8 cellular contexts compared by ENCODE assay signal in the genomic region with DNA sequence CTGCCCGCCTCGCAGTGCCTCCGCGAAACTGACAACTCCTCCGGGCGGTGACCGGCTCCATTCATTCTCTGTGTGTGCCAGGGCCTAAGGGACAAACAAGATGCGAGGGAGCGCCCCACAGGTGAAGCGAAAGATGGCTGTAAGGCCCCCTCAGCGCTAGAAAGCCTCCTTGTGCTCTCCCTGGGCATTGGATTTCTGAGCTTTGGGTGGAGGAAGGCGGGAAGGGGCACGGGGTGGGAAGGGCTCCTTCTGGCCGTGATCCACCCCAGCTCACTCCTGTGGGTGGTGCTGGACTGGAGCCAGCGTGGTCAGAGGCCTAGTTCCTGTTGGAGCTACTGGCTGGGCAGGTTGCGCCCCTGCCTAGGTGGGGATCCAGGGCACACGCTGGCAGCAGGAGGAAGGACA. TPM values are rescaled to one million over a fixed set of nuclear protein-coding genes. Genes with fewer than 3 reads are reported as not detected.
DNase-seq lines count a peak whose midpoint lies in the region; ATAC-seq and TF ChIP-seq lines count a peak whose summit lies in the region.

No MANE protein-coding gene starts in this region.

- H3K36me3 Mint-ChIP-seq in T-helper 2 cell treated with Interferon-gamma antibody and Interleukin-4, amounts not matched to agents 5 μg/mL and 100 μg/mL, for 36 hours (ENCODE audit: low read depth), result peaks cover 4% of the 10 kb centered on the region
- no peaks in the 10 kb centered on the region for H3K36me3 Mint-ChIP-seq in T-helper 17 cell (ENCODE audit: low read depth)

- 54% methylated on average over 16 of the region's 17 CpGs for WGBS in smooth muscle cell (ENCODE audit: low lambda C conversion rate)

- TF ChIP-seq CTCF in left ventricle myocardium inferior (IDR thresholded peaks at IDR 0.05; ENCODE audit: borderline replicate concordance) (no peak), smooth muscle cell (IDR thresholded peaks at IDR 0.05; ENCODE audit: borderline replicate concordance, insufficient read depth, poor library complexity, severe bottlenecking) (no peak)

- H3K4me2 ChIP-seq in smooth muscle cell, result peak overlapping the region; percentile 99

- H3K27ac Mint-ChIP-seq in T-helper 2 cell treated with Interferon-gamma antibody and Interleukin-4, amounts not matched to agents 5 μg/mL and 100 μg/mL, for 36 hours, result no peak overlapping the region
- H3K27ac Mint-ChIP-seq in T-helper 17 cell, result no peak overlapping the region

- H3K9ac ChIP-seq in smooth muscle cell (ENCODE audit: low read depth), result no peak overlapping the region

- H3K4me3 ChIP-seq in left ventricle myocardium inferior, result peak overlapping the region; percentile 66
- peak overlapping the region; percentile 60 for H3K4me3 ChIP-seq in smooth muscle cell

- H3K4me1 Mint-ChIP-seq in T-helper 2 cell treated with Interferon-gamma antibody and Interleukin-4, amounts not matched to agents 5 μg/mL and 100 μg/mL, for 36 hours (ENCODE audit: low read depth), result peaks cover 23% of the 10 kb centered on the region
- H3K4me1 Mint-ChIP-seq in T-helper 17 cell, result peaks cover 23% of the 10 kb centered on the region

- H3K9me3 ChIP-seq in T-helper 17 cell (ENCODE audit: control insufficient read depth, low read length, poor library complexity, severe bottlenecking) (no peaks in the 10 kb centered on the region), left ventricle myocardium inferior (replicated peaks) (no peaks in the 10 kb centered on the region), smooth muscle cell (replicated peaks; ENCODE audit: low read depth) (no peaks in the 10 kb centered on the region)

- H3K36me3 ChIP-seq in left ventricle myocardium inferior (no peaks in the 10 kb centered on the region), smooth muscle cell (ENCODE audit: low read depth) (no peaks in the 10 kb centered on the region)

- H3K4me1 ChIP-seq in left ventricle myocardium inferior, result peaks cover 10% of the 10 kb centered on the region
- peaks cover 29% of the 10 kb centered on the region for H3K4me1 ChIP-seq in smooth muscle cell (ENCODE audit: low read depth)

- no peak overlapping the region for H3K27ac ChIP-seq in left ventricle myocardium inferior (replicated peaks)
- no peak overlapping the region for H3K27ac ChIP-seq in smooth muscle cell (ENCODE audit: low read depth)

- peak overlapping the region; percentile 82 for H3K4me3 Mint-ChIP-seq in T-helper 2 cell treated with Interferon-gamma antibody and Interleukin-4, amounts not matched to agents 5 μg/mL and 100 μg/mL, for 36 hours
- peak overlapping the region; percentile 90 for H3K4me3 Mint-ChIP-seq in T-helper 17 cell

- peaks cover 64% of the 10 kb centered on the region for H3K27me3 Mint-ChIP-seq in T-helper 2 cell treated with Interferon-gamma antibody and Interleukin-4, amounts not matched to agents 5 μg/mL and 100 μg/mL, for 36 hours (ENCODE audit: low read depth)
- H3K27me3 Mint-ChIP-seq in T-helper 17 cell, result peaks cover 17% of the 10 kb centered on the region

- intact Hi-C loops in left ventricle myocardium inferior (cut with micrococcal nuclease), result no loop called here

- peak overlapping the region; percentile 77 for H2AFZ ChIP-seq in smooth muscle cell (ENCODE audit: low read depth)

- H3K79me2 ChIP-seq in smooth muscle cell (ENCODE audit: low read depth), result no peaks in the 10 kb centered on the region

- peaks cover 61% of the 10 kb centered on the region for H3K27me3 ChIP-seq in left ventricle myocardium inferior (ENCODE audit: low read depth)
- H3K27me3 ChIP-seq in smooth muscle cell (ENCODE audit: low read depth), result peaks cover 25% of the 10 kb centered on the region

- peaks cover 8% of the 10 kb centered on the region for H3F3A ChIP-seq in smooth muscle cell (ENCODE audit: low read depth)

- no peak for DNase-seq in T-helper 2 cell treated with Interferon-gamma antibody and Interleukin-4, amounts not matched to agents 5 μg/mL and 100 μg/mL, for 36 hours (ENCODE audit: low spot score)
- DNase-seq in T-helper 2 cell (no peak), T-helper 17 cell (no peak), left ventricle myocardium inferior (no peak), smooth muscle cell (lab: John Stamatoyannopoulos, UW; ENCODE audit: unreplicated experiment) (no peak), NCI-H2196 (lab: John Stamatoyannopoulos, UW; ENCODE audit: unreplicated experiment) (no peak), GM19240 (ENCODE audit: insufficient read length, low spot score) (no peak)

- no peaks in the 10 kb centered on the region for H4K20me1 ChIP-seq in smooth muscle cell (ENCODE audit: low read depth)

- no peak for ATAC-seq in T-helper 17 cell
- no peak for ATAC-seq in HG03159 (IDR thresholded peaks at IDR 0.05; ENCODE audit: unreplicated experiment)

- no peaks in the 10 kb centered on the region for H3K9me3 Mint-ChIP-seq in T-helper 2 cell treated with Interferon-gamma antibody and Interleukin-4, amounts not matched to agents 5 μg/mL and 100 μg/mL, for 36 hours

RNA-seq across cellular contexts. Expression of gene GALNT12, which starts 0.9 kb away (rescaled TPM):
- 10 to 100 TPM; 10.2 to 11.3 TPM for total RNA-seq in T-helper 17 cell
- 0.55 TPM for total RNA-seq in left ventricle myocardium inferior
- 1.7 and 2.6 TPM in 2 replicates for total RNA-seq in smooth muscle cell
- 2.9 and 4.0 TPM in 2 replicates for polyA plus RNA-seq in smooth muscle cell

RNA-seq across cellular contexts. Expression of gene ANKS6, which starts 12.1 kb away (rescaled TPM):
- 10 to 100 TPM in 1 of 2 donors, 1 to 10 TPM in 1; 9.6 to 10.0 TPM for total RNA-seq in T-helper 17 cell
- 4.8 TPM for total RNA-seq in left ventricle myocardium inferior
- total RNA-seq in smooth muscle cell, result 6.6 and 10.5 TPM in 2 replicates
- 13.6 and 15.5 TPM in 2 replicates for polyA plus RNA-seq in smooth muscle cell
